In the genomic region with DNA sequence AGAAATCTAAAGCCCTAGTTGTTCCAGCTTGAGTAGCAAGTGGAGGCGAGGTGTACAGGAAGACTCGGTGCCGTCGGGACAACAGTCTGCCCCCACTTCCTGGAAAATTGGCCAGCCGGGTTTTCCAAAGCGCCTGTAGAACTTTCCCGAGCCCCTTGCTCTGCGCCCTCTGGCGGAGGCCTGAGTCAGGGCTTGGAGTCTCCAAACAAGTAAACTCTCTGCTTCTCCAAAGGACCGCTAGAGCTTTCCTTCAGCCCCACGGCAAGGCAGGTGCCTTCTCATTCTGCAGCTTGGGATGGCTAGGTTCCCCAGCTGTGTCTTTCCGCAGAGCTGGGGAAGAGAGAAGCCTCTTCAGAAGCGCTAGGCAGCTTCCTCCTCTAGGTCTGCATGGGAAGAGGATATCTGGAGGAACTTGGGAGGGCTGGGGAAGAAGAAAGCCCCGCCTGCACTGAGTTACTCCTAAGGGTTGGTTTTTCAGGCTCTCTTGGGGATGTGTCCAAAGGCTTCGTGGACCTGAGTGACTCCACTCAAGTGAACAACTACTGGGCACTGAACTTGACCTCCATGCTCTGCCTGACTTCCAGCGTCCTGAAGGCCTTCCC, we compare ENCODE assay signal across 1 cellular context.
TF ChIP-seq lines count a peak whose summit lies in the region.

No MANE protein-coding gene starts in this region.

TF ChIP-seq in H1, 55 proteins besides CTCF, POLR2A, EP300 and RAD21 (continued from another document):
- TF ChIP-seq, protein P1, sequence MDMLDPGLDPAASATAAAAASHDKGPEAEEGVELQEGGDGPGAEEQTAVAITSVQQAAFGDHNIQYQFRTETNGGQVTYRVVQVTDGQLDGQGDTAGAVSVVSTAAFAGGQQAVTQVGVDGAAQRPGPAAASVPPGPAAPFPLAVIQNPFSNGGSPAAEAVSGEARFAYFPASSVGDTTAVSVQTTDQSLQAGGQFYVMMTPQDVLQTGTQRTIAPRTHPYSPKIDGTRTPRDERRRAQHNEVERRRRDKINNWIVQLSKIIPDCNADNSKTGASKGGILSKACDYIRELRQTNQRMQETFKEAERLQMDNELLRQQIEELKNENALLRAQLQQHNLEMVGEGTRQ (IDR thresholded peaks at IDR 0.05; ENCODE audit: low read length), result no peak
- TF ChIP-seq CHD2 (IDR thresholded peaks at IDR 0.05; ENCODE audit: low read length) (no peak), SIX5 (IDR thresholded peaks at IDR 0.05; ENCODE audit: low read depth, low read length) (no peak), KDM5A (IDR thresholded peaks at IDR 0.05; ENCODE audit: low read length) (no peak), GABPA (IDR thresholded peaks at IDR 0.05; ENCODE audit: borderline replicate concordance, insufficient read depth, low read length) (no peak; the same call in 1 of the 2 replicates), HDAC2 (IDR thresholded peaks at IDR 0.05; ENCODE audit: borderline replicate concordance in 1 of 2, low read depth in 2 of 2, low read length in 2 of 2) (no peak), EGR1 (IDR thresholded peaks at IDR 0.05; ENCODE audit: borderline replicate concordance, low read depth, low read length) (peak; percentile 64; the same call in 1 of the 2 replicates), YY1 (IDR thresholded peaks at IDR 0.05; ENCODE audit: low read depth, low read length) (peak; percentile 74), RBBP5 (IDR thresholded peaks at IDR 0.05; ENCODE audit: borderline replicate concordance, low read depth, low read length) (no peak), CEBPB (IDR thresholded peaks at IDR 0.05; ENCODE audit: low read depth, low read length) (no peak), GTF2F1 (IDR thresholded peaks at IDR 0.05; ENCODE audit: borderline replicate concordance, low read depth, low read length) (no peak), NANOG (IDR thresholded peaks at IDR 0.05; ENCODE audit: insufficient read depth, low read depth, low read length, poor library complexity, severe bottlenecking) (no peak), EZH2 (IDR thresholded peaks at IDR 0.05; ENCODE audit: low read depth, low read length, severe bottlenecking) (no peak), CREB1 (IDR thresholded peaks at IDR 0.05) (peak; percentile 15), RXRA (IDR thresholded peaks at IDR 0.05; ENCODE audit: insufficient read depth, low read depth, low read length) (0 out of 2 replicates have a peak, but pooled peaks have one; percentile 18), RNF2 (IDR thresholded peaks at IDR 0.05; ENCODE audit: borderline replicate concordance, low read depth, low read length, missing control alignments, poor library complexity, severe bottlenecking) (no peak), SP4 (IDR thresholded peaks at IDR 0.05; ENCODE audit: low read length) (0 out of 2 replicates have a peak, but pooled peaks have one; percentile 32), SIN3A (conservative IDR thresholded peaks at IDR 0.05 in 1 of 2, IDR thresholded peaks at IDR 0.05 in 1 of 2; ENCODE audit: low read depth in 1 of 2, low read length in 2 of 2) (0 out of 4 replicates have a peak, but pooled peaks of 1 of the 2 experiments have one; percentile 52), ASH2L (IDR thresholded peaks at IDR 0.05; ENCODE audit: low read length) (no peak), FOSL1 (IDR thresholded peaks at IDR 0.05; ENCODE audit: insufficient read depth, low read depth, low read length) (no peak), MAFK (IDR thresholded peaks at IDR 0.05; ENCODE audit: low read depth, low read length) (no peak), RFX5 (IDR thresholded peaks at IDR 0.05; ENCODE audit: borderline replicate concordance, low read depth, low read length) (no peak), SP1 (IDR thresholded peaks at IDR 0.05; ENCODE audit: low read depth, low read length) (peak; percentile 95), SP2 (IDR thresholded peaks at IDR 0.05; ENCODE audit: low read length) (no peak), CHD1 (IDR thresholded peaks at IDR 0.05; ENCODE audit: low read depth, low read length) (no peak), KDM1A (IDR thresholded peaks at IDR 0.05; ENCODE audit: borderline replicate concordance, low read length) (no peak), TAF1 (IDR thresholded peaks at IDR 0.05; ENCODE audit: low read depth, low read length) (0 out of 2 replicates have a peak, but pooled peaks have one; percentile 4), POU5F1 (IDR thresholded peaks at IDR 0.05; ENCODE audit: low read depth, low read length) (no peak)
- TF ChIP-seq, protein P2, sequence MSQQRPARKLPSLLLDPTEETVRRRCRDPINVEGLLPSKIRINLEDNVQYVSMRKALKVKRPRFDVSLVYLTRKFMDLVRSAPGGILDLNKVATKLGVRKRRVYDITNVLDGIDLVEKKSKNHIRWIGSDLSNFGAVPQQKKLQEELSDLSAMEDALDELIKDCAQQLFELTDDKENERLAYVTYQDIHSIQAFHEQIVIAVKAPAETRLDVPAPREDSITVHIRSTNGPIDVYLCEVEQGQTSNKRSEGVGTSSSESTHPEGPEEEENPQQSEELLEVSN (IDR thresholded peaks at IDR 0.05), result peak; percentile 71; the same call in 1 of the 2 replicates
- TF ChIP-seq, protein P3, sequence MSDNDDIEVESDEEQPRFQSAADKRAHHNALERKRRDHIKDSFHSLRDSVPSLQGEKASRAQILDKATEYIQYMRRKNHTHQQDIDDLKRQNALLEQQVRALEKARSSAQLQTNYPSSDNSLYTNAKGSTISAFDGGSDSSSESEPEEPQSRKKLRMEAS (IDR thresholded peaks at IDR 0.05), result no peak
- TF ChIP-seq, protein P4, sequence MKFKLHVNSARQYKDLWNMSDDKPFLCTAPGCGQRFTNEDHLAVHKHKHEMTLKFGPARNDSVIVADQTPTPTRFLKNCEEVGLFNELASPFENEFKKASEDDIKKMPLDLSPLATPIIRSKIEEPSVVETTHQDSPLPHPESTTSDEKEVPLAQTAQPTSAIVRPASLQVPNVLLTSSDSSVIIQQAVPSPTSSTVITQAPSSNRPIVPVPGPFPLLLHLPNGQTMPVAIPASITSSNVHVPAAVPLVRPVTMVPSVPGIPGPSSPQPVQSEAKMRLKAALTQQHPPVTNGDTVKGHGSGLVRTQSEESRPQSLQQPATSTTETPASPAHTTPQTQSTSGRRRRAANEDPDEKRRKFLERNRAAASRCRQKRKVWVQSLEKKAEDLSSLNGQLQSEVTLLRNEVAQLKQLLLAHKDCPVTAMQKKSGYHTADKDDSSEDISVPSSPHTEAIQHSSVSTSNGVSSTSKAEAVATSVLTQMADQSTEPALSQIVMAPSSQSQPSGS (IDR thresholded peaks at IDR 0.05; ENCODE audit: low read length), result no peak; the same call in 1 of the 2 replicates
